35 cellular contexts compared by ENCODE assay signal in the genomic region with DNA sequence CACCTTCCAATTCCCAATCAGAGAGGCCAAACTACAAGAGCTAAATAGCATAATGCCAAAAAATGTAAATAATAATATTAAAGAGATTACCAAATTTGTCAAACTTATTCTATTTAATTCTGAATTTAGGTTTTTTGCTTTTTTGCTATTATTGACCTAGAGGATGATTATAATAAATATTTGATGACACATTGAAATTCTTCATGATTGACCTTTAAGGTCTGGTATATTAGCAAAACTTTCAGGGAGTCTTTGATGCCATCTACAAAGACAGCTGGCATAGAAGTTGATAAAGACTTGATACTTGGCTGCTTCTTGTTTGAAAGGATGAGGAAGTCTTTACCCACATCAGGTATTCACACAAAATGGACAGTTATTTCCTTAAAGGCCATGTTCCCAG.
"Had no signal": no experiment of that assay in that cellular context is flagged by ENCODE, and none has a peak within 500 bp of the region (broad histone marks: within the 10 kb centered on the region; RNA-seq: fewer than 3 reads in every experiment).

No MANE protein-coding gene starts in this region.

- DNase-seq: Karpas-422, Kasumi-1, MG63, MM.1S, MV-4-11, NCI-H1048, NCI-H1092, NCI-H1092 treated with DMSO at 0.1 percent for 48 hours, NCI-H1105, NCI-H1105 treated with DMSO at 0.1 percent for 48 hours, NCI-H1417, NCI-H1417 treated with DMSO at 0.1 percent for 48 hours, NCI-H1436, NCI-H1436 treated with DMSO at 0.1 percent for 48 hours, NCI-H146, NCI-H1694, NCI-H1694 treated with DMSO at 0.1 percent for 48 hours, NCI-H187, NCI-H187 treated with DMSO at 0.1 percent for 48 hours, NCI-H2029, NCI-H2029 treated with DMSO at 0.1 percent for 48 hours, NCI-H2081, NCI-H2081 treated with DMSO at 0.1 percent for 48 hours, NCI-H2107, NCI-H2171, NCI-H2171 treated with DMSO at 0.1 percent for 48 hours, NCI-H2227 treated with DMSO at 0.1 percent for 48 hours, NCI-H226, NCI-H345, NCI-H446, NCI-H446 treated with DMSO at 0.1 percent for 48 hours, NCI-H510A, NCI-H510A treated with DMSO at 0.1 percent for 48 hours, NCI-H524 had no signal

- H3K27me3 ChIP-seq: MG63 had no signal

- H3K4me2 ChIP-seq: KMS-11 had no signal

- H3K9ac ChIP-seq: KMS-11 had no signal

- H3K36me3 ChIP-seq: MG63 had no signal

- H3K9me3 ChIP-seq: MG63 had no signal

- H3K4me3 ChIP-seq: MG63 had no signal

- H3K27ac ChIP-seq: KMS-11 had no signal
